ENCODE assay signal across 16 cellular contexts in the genomic region with DNA sequence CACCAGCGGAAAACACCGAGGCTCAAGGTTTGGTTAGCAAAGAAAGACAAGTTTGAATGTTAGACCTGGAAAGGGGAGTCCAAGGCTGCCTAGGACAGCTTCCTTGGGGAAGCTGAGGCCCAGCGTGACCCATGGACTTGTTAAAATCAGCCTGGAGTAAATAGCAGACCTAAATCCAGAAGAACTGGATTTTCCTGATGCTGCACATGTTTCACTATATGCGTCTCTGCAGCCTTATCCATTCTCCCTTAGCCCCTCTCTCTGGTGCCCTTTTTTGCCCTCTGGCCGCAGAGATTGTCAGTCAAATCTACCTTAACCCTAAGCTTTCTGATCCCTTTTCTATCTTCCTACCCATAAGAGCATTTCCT.
DNase-seq lines count a peak whose midpoint lies in the region; ATAC-seq, FAIRE-seq and TF ChIP-seq lines count a peak whose summit lies in the region.
"Had no signal": no experiment of that assay in that cellular context is flagged by ENCODE, and none has a peak within 500 bp of the region (broad histone marks: within the 10 kb centered on the region; RNA-seq: fewer than 3 reads in every experiment).

No MANE protein-coding gene starts in this region.

- H3K36me3 ChIP-seq in mammary epithelial cell (ENCODE audit: insufficient read depth, low read length) (no peaks in the 10 kb centered on the region), bronchial epithelial cell (ENCODE audit: control insufficient read depth, insufficient read depth, low read length) (no peaks in the 10 kb centered on the region), osteoblast (ENCODE audit: insufficient read depth, low read length) (no peaks in the 10 kb centered on the region)
- H3K36me3 ChIP-seq: BLaER1 had no signal

- H3K4me3 ChIP-seq in mammary epithelial cell (replicated peaks in 1 of 3; ENCODE audit: insufficient read depth in 1 of 3, low read depth in 2 of 3, low read length in 3 of 3) (no peak overlapping the region), bronchial epithelial cell (ENCODE audit: low read depth, low read length) (no peak overlapping the region), osteoblast (ENCODE audit: insufficient read depth, low read length) (no peak overlapping the region)
- H3K4me3 ChIP-seq: BLaER1, GM12878, GM23248 had no signal

- CTCF ChIA-PET in mammary epithelial cell (lab: Charles Lee; ENCODE audit: low non-redundant PET), result interaction anchor here (0.6 kb wide), 1 partner anchor 392 kb away, joined by 3 read pairs; no protein-coding TSS in a partner anchor

- dilution Hi-C loops in mammary epithelial cell (cut with HindIII; ENCODE audit: low sequenced_read_pairs), result loop anchor here (5.0 kb wide), 1 partner anchor 92 kb away; no protein-coding TSS in a partner anchor

- H3K9ac ChIP-seq in mammary epithelial cell (ENCODE audit: insufficient read depth, low read length), result no peak overlapping the region
- H3K9ac ChIP-seq: BLaER1, GM23248 had no signal

- H3K27me3 ChIP-seq in mammary epithelial cell (ENCODE audit: insufficient read depth, low read length), result no peaks in the 10 kb centered on the region
- peaks cover 2% of the 10 kb centered on the region for H3K27me3 ChIP-seq in bronchial epithelial cell (ENCODE audit: control insufficient read depth, insufficient read depth, low read length)
- no peaks in the 10 kb centered on the region for H3K27me3 ChIP-seq in osteoblast (ENCODE audit: insufficient read depth, low read length)
- H3K27me3 ChIP-seq: BLaER1 had no signal

- intact Hi-C loops in mammary epithelial cell (cut with micrococcal nuclease), result loop anchor here (10.0 kb wide), 1 partner anchor 635 kb away; no protein-coding TSS in a partner anchor
- intact Hi-C loops in left colon (cut with DNase I, micrococcal nuclease), result no loop called here

- H4K20me1 ChIP-seq in mammary epithelial cell (ENCODE audit: insufficient read depth, low read length), result no peaks in the 10 kb centered on the region
- H4K20me1 ChIP-seq in osteoblast (ENCODE audit: insufficient read depth, low read length), result no peaks in the 10 kb centered on the region
- H4K20me1 ChIP-seq: BLaER1 had no signal

- no peak for TF ChIP-seq CTCF in mammary epithelial cell (conservative IDR thresholded peaks at IDR 0.05 in 1 of 2, IDR thresholded peaks at IDR 0.05 in 1 of 2; ENCODE audit: extremely low read depth in 1 of 2, insufficient read depth in 1 of 2, low read depth in 1 of 2, low read length in 2 of 2)
- no peak for TF ChIP-seq CTCF in bronchial epithelial cell (IDR thresholded peaks at IDR 0.05; ENCODE audit: insufficient read depth, low read length, severe bottlenecking)
- no peak for TF ChIP-seq CTCF in osteoblast (IDR thresholded peaks at IDR 0.05; ENCODE audit: extremely low read depth, low read depth, low read length)

- no peaks in the 10 kb centered on the region for H3K4me1 ChIP-seq in mammary epithelial cell (ENCODE audit: insufficient read depth, low read length)
- H3K4me1 ChIP-seq in osteoblast (ENCODE audit: insufficient read depth, low read length), result no peaks in the 10 kb centered on the region

- no peak overlapping the region for H3K4me2 ChIP-seq in mammary epithelial cell (ENCODE audit: insufficient read depth, low read depth, low read length)
- H3K4me2 ChIP-seq in osteoblast (ENCODE audit: insufficient read depth, low read length), result no peak overlapping the region
- H3K4me2 ChIP-seq: BLaER1 had no signal

- BruUV-seq in mammary epithelial cell (replicated peaks; lab: Mats Ljungman, UMichigan), result no TSS peak

- 69% methylated on average over 5 of the region's 5 CpGs for WGBS in mammary epithelial cell (ENCODE audit: low coverage, missing lambda C conversion rate)

- ATAC-seq in left colon, result peak; percentile 34
- ATAC-seq: GM12878 had no signal

- no peaks in the 10 kb centered on the region for H3K79me2 ChIP-seq in mammary epithelial cell (ENCODE audit: insufficient read depth, low read length)
- no peaks in the 10 kb centered on the region for H3K79me2 ChIP-seq in osteoblast (ENCODE audit: insufficient read depth, low read length)

- H2AFZ ChIP-seq in mammary epithelial cell (ENCODE audit: low read depth, low read length) (no peak overlapping the region), osteoblast (ENCODE audit: low read length) (no peak overlapping the region)
- H2AFZ ChIP-seq: GM23248 had no signal

- FAIRE-seq in bronchial epithelial cell (lab: Jason Lieb, UNC), result no peak
- FAIRE-seq: GM12878, GM18507 had no signal

- no peak overlapping the region for H3K27ac ChIP-seq in mammary epithelial cell (ENCODE audit: insufficient read depth, low read depth, low read length)
- H3K27ac ChIP-seq in temporal lobe (ENCODE audit: low read depth, low read length), result peak overlapping the region; percentile 28
- no peak overlapping the region for H3K27ac ChIP-seq in osteoblast (ENCODE audit: low read depth, low read length)
- H3K27ac ChIP-seq: BLaER1, GM23248 had no signal

- H3K9me3 ChIP-seq in mammary epithelial cell (replicated peaks; ENCODE audit: insufficient read depth, low read length) (no peaks in the 10 kb centered on the region), osteoblast (ENCODE audit: low read depth, low read length) (no peaks in the 10 kb centered on the region)
- H3K9me3 ChIP-seq: BLaER1 had no signal

- DNase-seq in T47D (ENCODE audit: low read depth in 1 of 2, low spot score in 1 of 2) (peak; percentile 4 to 69), mammary epithelial cell (no peak), bronchial epithelial cell (ENCODE audit: low read depth) (peak; percentile 5), left colon (no peak), NCI-H1436 treated with DMSO at 0.1 percent for 48 hours (lab: John Stamatoyannopoulos, UW) (no peak), osteoblast (ENCODE audit: insufficient read length, low spot score, missing footprints) (no peak), kidney tubule cell (ENCODE audit: low spot score) (no peak)
- DNase-seq: 8988T; AML-193; CD4-positive, CD25-positive, alpha-beta regulatory T cell; GM23248; H7 had no signal

- in situ Hi-C loops in T47D (cut with HindIII; ENCODE audit: low pct_unique_long_range_greater_than_20kb, low sequenced_read_pairs), result no loop called here
- in situ Hi-C loops in mammary epithelial cell (cut with MboI; ENCODE audit: low sequenced_read_pairs in 2 of 2), result no loop called here

Comparison
In these comparisons a context has a peak if more than half of its experiments do, and no peak if none do; other contexts are left out.
1. DNase-seq: peak in T47D (2 of 2) and bronchial epithelial cell (single experiment); none in mammary epithelial cell (single experiment), left colon (0 of 2), NCI-H1436 treated with DMSO at 0.1 percent for 48 hours (single experiment), osteoblast (single experiment) and kidney tubule cell (single experiment).